ENCODE assay signal across 1 cellular context in the genomic region with DNA sequence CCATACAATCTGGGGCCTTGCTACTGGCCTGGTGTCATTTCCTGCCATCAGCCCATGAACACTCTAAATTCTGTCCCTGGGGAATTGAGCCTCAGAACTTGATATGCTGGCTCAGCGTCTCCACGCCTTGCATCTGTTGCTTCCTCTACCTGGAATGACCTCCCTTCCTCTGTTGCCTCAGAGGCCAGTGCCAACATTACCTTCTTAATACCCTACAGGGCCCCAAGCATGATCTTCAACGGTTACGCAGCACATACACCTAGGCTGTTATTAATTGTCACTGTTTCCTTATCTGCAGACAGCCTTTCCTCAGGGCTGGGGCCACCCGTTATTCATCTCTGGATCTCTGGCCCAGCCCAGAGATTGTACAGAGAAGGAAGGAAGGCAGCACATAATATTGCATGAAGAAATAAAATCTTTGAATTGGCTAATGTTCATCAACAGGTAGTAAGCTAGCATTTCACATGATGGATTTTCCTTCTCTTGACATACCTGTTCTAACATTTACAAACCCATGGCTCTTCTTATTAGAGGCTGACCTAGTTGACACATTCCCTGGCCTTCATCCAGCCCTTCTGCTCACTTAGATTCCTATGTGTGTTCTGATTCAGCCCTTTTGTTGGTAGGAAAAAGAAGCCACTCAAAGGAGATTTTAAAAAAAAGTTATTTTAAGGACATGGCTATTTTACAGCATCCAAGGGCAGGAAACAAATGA.
TF ChIP-seq lines count a peak whose summit lies in the region.

No MANE protein-coding gene starts in this region.

TF ChIP-seq in IMR-90, 13 proteins besides CTCF, POLR2A, EP300 and RAD21:
- TF ChIP-seq CHD1 (IDR thresholded peaks at IDR 0.05; ENCODE audit: low read depth, low read length): no peak
